12 cellular contexts compared by ENCODE assay signal in the genomic region with DNA sequence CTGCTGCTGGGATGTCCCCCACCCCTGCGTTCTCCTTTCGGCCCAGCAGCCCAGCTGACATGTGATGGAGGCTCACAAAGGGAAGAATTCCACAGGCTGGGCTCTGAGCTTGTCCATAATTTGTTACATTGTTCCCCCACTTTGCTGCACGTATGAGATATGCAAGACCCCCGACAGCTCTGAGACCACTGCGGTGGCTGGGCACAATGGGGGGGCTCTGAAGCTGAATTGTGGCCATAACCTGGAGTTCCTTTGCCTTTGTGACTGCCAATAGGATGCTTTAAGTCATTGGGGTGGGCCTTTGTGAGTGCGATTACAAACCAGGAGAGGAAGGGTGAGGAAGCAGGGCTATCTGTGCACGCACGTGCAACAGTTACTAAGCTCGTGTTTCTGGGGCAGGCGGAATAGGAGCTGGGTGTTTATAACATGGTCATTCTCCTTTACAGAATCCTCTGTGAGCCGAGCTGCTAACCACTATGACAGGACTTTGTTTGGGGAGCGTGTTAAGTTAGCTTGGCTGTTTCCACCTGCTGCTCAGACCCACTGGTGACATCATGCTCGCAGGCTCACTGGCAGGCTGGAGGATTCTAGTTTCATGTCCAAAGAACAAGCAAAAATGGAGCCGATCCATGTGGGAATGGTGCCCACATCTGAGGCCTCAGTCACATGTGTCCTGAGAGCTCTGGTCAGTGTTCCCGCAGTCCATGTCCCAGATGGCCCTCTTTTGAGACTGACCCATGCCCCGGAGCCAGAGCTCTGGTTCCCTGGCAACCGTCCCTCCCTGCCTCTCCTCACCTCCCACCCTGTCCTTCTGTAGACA.
DNase-seq lines count a peak whose midpoint lies in the region; ATAC-seq and TF ChIP-seq lines count a peak whose summit lies in the region.
"Had no signal": no experiment of that assay in that cellular context is flagged by ENCODE, and none has a peak within 500 bp of the region (broad histone marks: within the 10 kb centered on the region; RNA-seq: fewer than 3 reads in every experiment).

No MANE protein-coding gene starts in this region.

- peak overlapping the region in 1 of 2 donors; percentile 49 for H3K9ac ChIP-seq in liver (ENCODE audit: low read depth in 1 of 2, low read length in 2 of 2)

- no peaks in the 10 kb centered on the region for H3K36me3 ChIP-seq in ectodermal cell (ENCODE audit: control insufficient read depth, insufficient read depth, low read length)
- H3K36me3 ChIP-seq in liver (ENCODE audit: control insufficient read depth in 4 of 4, insufficient read depth in 3 of 4, low read depth in 1 of 4, low read length in 3 of 4), result no peaks in the 10 kb centered on the region
- H3K36me3 ChIP-seq: pancreas, tibial artery had no signal

- H3K4me3 ChIP-seq in ectodermal cell (ENCODE audit: insufficient read depth, low read depth, low read length), result no peak overlapping the region
- H3K4me3 ChIP-seq in liver (ENCODE audit: low read depth in 1 of 3, low read length in 3 of 3), result no peak overlapping the region
- H3K4me3 ChIP-seq: pancreas, tibial artery had no signal

- peak; percentile 61 to 73 for TF ChIP-seq RAD21 in liver (IDR thresholded peaks at IDR 0.05)

- DNase-seq in NCI-H2107 (lab: John Stamatoyannopoulos, UW) (peak; percentile 51), superior temporal gyrus (ENCODE audit: extremely low spot score) (peak; percentile 90), NCI-H2081 (lab: John Stamatoyannopoulos, UW) (no peak)
- DNase-seq: immature natural killer cell, NCI-H1048, T-helper 1 cell, tibial artery had no signal

- H3K27me3 ChIP-seq in ectodermal cell (ENCODE audit: control insufficient read depth, insufficient read depth, low read length, poor library complexity, severe bottlenecking), result no peaks in the 10 kb centered on the region
- no peaks in the 10 kb centered on the region for H3K27me3 ChIP-seq in liver (ENCODE audit: control insufficient read depth in 4 of 4, insufficient read depth in 4 of 4, low read length in 3 of 4)
- H3K27me3 ChIP-seq: pancreas, tibial artery had no signal

- ATAC-seq in GM19467 (IDR thresholded peaks at IDR 0.05; ENCODE audit: unreplicated experiment) (no peak), HG02973 (IDR thresholded peaks at IDR 0.05; ENCODE audit: unreplicated experiment) (no peak)

- 17 to 19% methylated on average over 17 of the region's 17 CpGs for WGBS in ectodermal cell, 2 experiments
- 43% methylated on average over 17 of the region's 17 CpGs for WGBS in liver

- H3K9me3 ChIP-seq in ectodermal cell (ENCODE audit: control insufficient read depth, low read length), result no peaks in the 10 kb centered on the region
- H3K9me3 ChIP-seq in liver (ENCODE audit: control insufficient read depth in 4 of 4, low read length in 3 of 4), result no peaks in the 10 kb centered on the region
- H3K9me3 ChIP-seq: pancreas, tibial artery had no signal

- no peak for TF ChIP-seq CTCF in liver (IDR thresholded peaks at IDR 0.05; ENCODE audit: low read depth, low read length, missing input control)

- peaks cover 25% of the 10 kb centered on the region for H3K4me1 ChIP-seq in ectodermal cell (ENCODE audit: control insufficient read depth, insufficient read depth, low read length)
- peaks cover 4 to 12% (median 8%) of the 10 kb centered on the region in 4 donors for H3K4me1 ChIP-seq in liver (ENCODE audit: control insufficient read depth in 4 of 4, insufficient read depth in 4 of 4, low read length in 3 of 4)
- H3K4me1 ChIP-seq: pancreas, tibial artery had no signal

- H3K27ac ChIP-seq in ectodermal cell (ENCODE audit: insufficient read depth, low read depth, low read length, poor library complexity, severe bottlenecking) (peak overlapping the region; percentile 91), liver (ENCODE audit: low read depth in 1 of 2, low read length in 2 of 2) (peak overlapping the region; percentile 80 to 88)
- H3K27ac ChIP-seq: pancreas, tibial artery had no signal

TF ChIP-seq in liver, 16 proteins besides CTCF, POLR2A, EP300 and RAD21:
- TF ChIP-seq, protein P1, sequence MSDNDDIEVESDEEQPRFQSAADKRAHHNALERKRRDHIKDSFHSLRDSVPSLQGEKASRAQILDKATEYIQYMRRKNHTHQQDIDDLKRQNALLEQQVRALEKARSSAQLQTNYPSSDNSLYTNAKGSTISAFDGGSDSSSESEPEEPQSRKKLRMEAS (IDR thresholded peaks at IDR 0.05), result peak; percentile 89
- TF ChIP-seq HNF4A (conservative IDR thresholded peaks at IDR 0.05), result peak; percentile 81 to 89
- peak; percentile 95 for TF ChIP-seq YY1 (IDR thresholded peaks at IDR 0.05)
- TF ChIP-seq HNF4G (IDR thresholded peaks at IDR 0.05), result peak; percentile 34
- peak; percentile 85 to 92 for TF ChIP-seq RXRA (IDR thresholded peaks at IDR 0.05)
- no peak for TF ChIP-seq NR2F2 (IDR thresholded peaks at IDR 0.05)
- TF ChIP-seq, protein P2, sequence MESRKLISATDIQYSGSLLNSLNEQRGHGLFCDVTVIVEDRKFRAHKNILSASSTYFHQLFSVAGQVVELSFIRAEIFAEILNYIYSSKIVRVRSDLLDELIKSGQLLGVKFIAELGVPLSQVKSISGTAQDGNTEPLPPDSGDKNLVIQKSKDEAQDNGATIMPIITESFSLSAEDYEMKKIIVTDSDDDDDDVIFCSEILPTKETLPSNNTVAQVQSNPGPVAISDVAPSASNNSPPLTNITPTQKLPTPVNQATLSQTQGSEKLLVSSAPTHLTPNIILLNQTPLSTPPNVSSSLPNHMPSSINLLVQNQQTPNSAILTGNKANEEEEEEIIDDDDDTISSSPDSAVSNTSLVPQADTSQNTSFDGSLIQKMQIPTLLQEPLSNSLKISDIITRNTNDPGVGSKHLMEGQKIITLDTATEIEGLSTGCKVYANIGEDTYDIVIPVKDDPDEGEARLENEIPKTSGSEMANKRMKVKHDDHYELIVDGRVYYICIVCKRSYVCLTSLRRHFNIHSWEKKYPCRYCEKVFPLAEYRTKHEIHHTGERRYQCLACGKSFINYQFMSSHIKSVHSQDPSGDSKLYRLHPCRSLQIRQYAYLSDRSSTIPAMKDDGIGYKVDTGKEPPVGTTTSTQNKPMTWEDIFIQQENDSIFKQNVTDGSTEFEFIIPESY (IDR thresholded peaks at IDR 0.05), result peak; percentile 63
- TF ChIP-seq FOXA2 (IDR thresholded peaks at IDR 0.05), result peak; percentile 30
- peak in 1 of 2 donors; percentile 51 for TF ChIP-seq EGR1 (IDR thresholded peaks at IDR 0.05; ENCODE audit: low read depth in 2 of 2)
- TF ChIP-seq, protein P3, sequence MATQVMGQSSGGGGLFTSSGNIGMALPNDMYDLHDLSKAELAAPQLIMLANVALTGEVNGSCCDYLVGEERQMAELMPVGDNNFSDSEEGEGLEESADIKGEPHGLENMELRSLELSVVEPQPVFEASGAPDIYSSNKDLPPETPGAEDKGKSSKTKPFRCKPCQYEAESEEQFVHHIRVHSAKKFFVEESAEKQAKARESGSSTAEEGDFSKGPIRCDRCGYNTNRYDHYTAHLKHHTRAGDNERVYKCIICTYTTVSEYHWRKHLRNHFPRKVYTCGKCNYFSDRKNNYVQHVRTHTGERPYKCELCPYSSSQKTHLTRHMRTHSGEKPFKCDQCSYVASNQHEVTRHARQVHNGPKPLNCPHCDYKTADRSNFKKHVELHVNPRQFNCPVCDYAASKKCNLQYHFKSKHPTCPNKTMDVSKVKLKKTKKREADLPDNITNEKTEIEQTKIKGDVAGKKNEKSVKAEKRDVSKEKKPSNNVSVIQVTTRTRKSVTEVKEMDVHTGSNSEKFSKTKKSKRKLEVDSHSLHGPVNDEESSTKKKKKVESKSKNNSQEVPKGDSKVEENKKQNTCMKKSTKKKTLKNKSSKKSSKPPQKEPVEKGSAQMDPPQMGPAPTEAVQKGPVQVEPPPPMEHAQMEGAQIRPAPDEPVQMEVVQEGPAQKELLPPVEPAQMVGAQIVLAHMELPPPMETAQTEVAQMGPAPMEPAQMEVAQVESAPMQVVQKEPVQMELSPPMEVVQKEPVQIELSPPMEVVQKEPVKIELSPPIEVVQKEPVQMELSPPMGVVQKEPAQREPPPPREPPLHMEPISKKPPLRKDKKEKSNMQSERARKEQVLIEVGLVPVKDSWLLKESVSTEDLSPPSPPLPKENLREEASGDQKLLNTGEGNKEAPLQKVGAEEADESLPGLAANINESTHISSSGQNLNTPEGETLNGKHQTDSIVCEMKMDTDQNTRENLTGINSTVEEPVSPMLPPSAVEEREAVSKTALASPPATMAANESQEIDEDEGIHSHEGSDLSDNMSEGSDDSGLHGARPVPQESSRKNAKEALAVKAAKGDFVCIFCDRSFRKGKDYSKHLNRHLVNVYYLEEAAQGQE (IDR thresholded peaks at IDR 0.05), result peak; percentile 37
- peak; percentile 88 for TF ChIP-seq ATF3 (IDR thresholded peaks at IDR 0.05)
- TF ChIP-seq GABPA (IDR thresholded peaks at IDR 0.05 in 1 of 2, conservative IDR thresholded peaks at IDR 0.05 in 1 of 2), result no peak
- peak; percentile 28 for TF ChIP-seq FOXA1 (IDR thresholded peaks at IDR 0.05)
- TF ChIP-seq SP1 (IDR thresholded peaks at IDR 0.05), result peak; percentile 87
- no peak for TF ChIP-seq TAF1 (conservative IDR thresholded peaks at IDR 0.05)
- peak; percentile 82 to 86 for TF ChIP-seq JUND (IDR thresholded peaks at IDR 0.05)

Comparison
In these comparisons a context has a peak if more than half of its experiments do, and no peak if none do; other contexts are left out.
1. DNase-seq: peak in NCI-H2107 (single experiment) and superior temporal gyrus (single experiment); none in NCI-H2081 (0 of 2).